In the genomic region with DNA sequence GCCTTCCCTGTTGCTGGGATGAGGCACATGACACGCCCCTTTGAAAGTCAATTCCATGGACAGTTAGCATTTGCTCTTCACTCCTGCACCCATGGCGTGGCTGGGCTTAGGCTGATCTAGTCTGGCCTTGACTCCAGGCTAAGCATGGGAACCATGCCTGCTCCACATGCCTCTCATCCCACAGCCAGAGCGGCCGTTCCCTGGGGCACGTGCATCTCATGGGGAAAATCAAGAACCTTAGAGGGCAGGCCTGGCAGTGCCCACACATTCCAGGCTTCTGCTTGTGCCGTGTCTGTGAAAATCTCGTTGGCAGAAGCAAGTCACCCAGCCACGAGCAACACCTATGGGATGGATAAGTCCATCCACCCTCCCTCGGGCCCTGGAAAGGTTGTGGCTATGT, we compare ENCODE assay signal across 3 cellular contexts.
DNase-seq lines count a peak whose midpoint lies in the region; ATAC-seq and TF ChIP-seq lines count a peak whose summit lies in the region.
"Not testable (repeated sequence)": the region's sequence is repeated elsewhere in the genome, so short reads cannot be mapped to it uniquely, and the experiment has no call there.

No MANE protein-coding gene starts in this region.

- POLR2A ChIA-PET in activated CD8-positive, alpha-beta T cell treated with anti-CD3 and anti-CD28 coated beads, Interleukin-2, amount 10 ng/mL, durations not matched to agents 7 days and 5 days (lab: Charles Lee); activated naive CD8-positive, alpha-beta T cell treated with anti-CD3 and anti-CD28 coated beads, Interleukin-2, amount 10 ng/mL, durations not matched to agents 7 days and 5 days (lab: Charles Lee): not testable (repeated sequence)

- H3K27ac Mint-ChIP-seq in activated CD8-positive, alpha-beta T cell treated with anti-CD3 and anti-CD28 coated beads, Interleukin-2, amount 10 ng/mL, durations not matched to agents 7 days and 5 days; activated naive CD8-positive, alpha-beta T cell treated with anti-CD3 and anti-CD28 coated beads, Interleukin-2, amount 10 ng/mL, durations not matched to agents 7 days and 5 days; endodermal cell: not testable (repeated sequence)

- H3K4me3 ChIP-seq in endodermal cell (ENCODE audit: low read length), result not testable (repeated sequence)

- ATAC-seq in activated CD8-positive, alpha-beta T cell treated with anti-CD3 and anti-CD28 coated beads, Interleukin-2, amount 10 ng/mL, durations not matched to agents 7 days and 5 days; activated naive CD8-positive, alpha-beta T cell treated with anti-CD3 and anti-CD28 coated beads, Interleukin-2, amount 10 ng/mL, durations not matched to agents 7 days and 5 days (ENCODE audit: low read depth): not testable (repeated sequence)

- peaks cover 21% of the 10 kb centered on the region for H3K36me3 Mint-ChIP-seq in activated CD8-positive, alpha-beta T cell treated with anti-CD3 and anti-CD28 coated beads, Interleukin-2, amount 10 ng/mL, durations not matched to agents 7 days and 5 days (ENCODE audit: low read depth)
- not testable (repeated sequence) for H3K36me3 Mint-ChIP-seq in activated naive CD8-positive, alpha-beta T cell treated with anti-CD3 and anti-CD28 coated beads, Interleukin-2, amount 10 ng/mL, durations not matched to agents 7 days and 5 days
- H3K36me3 Mint-ChIP-seq in endodermal cell (ENCODE audit: low read depth), result peaks cover 21% of the 10 kb centered on the region

- not testable (repeated sequence) for H3K9me3 ChIP-seq in endodermal cell (ENCODE audit: control insufficient read depth, low read length)

- not testable (repeated sequence) for H3K9me3 Mint-ChIP-seq in activated CD8-positive, alpha-beta T cell treated with anti-CD3 and anti-CD28 coated beads, Interleukin-2, amount 10 ng/mL, durations not matched to agents 7 days and 5 days (ENCODE audit: insufficient read depth); activated naive CD8-positive, alpha-beta T cell treated with anti-CD3 and anti-CD28 coated beads, Interleukin-2, amount 10 ng/mL, durations not matched to agents 7 days and 5 days
- H3K9me3 Mint-ChIP-seq in endodermal cell, result peaks cover 19% of the 10 kb centered on the region

- not testable (repeated sequence) for H3K4me3 Mint-ChIP-seq in activated CD8-positive, alpha-beta T cell treated with anti-CD3 and anti-CD28 coated beads, Interleukin-2, amount 10 ng/mL, durations not matched to agents 7 days and 5 days; activated naive CD8-positive, alpha-beta T cell treated with anti-CD3 and anti-CD28 coated beads, Interleukin-2, amount 10 ng/mL, durations not matched to agents 7 days and 5 days; endodermal cell

- H3K27ac ChIP-seq in endodermal cell (ENCODE audit: low read depth, low read length), result not testable (repeated sequence)

- TF ChIP-seq CTCF in endodermal cell (conservative IDR thresholded peaks at IDR 0.05), result not testable (repeated sequence)

- H3K27me3 Mint-ChIP-seq in activated CD8-positive, alpha-beta T cell treated with anti-CD3 and anti-CD28 coated beads, Interleukin-2, amount 10 ng/mL, durations not matched to agents 7 days and 5 days (ENCODE audit: low read depth); activated naive CD8-positive, alpha-beta T cell treated with anti-CD3 and anti-CD28 coated beads, Interleukin-2, amount 10 ng/mL, durations not matched to agents 7 days and 5 days; endodermal cell (ENCODE audit: insufficient read depth): not testable (repeated sequence)

- peaks cover 13% of the 10 kb centered on the region for H3K4me1 Mint-ChIP-seq in activated CD8-positive, alpha-beta T cell treated with anti-CD3 and anti-CD28 coated beads, Interleukin-2, amount 10 ng/mL, durations not matched to agents 7 days and 5 days (ENCODE audit: low read depth)
- H3K4me1 Mint-ChIP-seq in activated naive CD8-positive, alpha-beta T cell treated with anti-CD3 and anti-CD28 coated beads, Interleukin-2, amount 10 ng/mL, durations not matched to agents 7 days and 5 days; endodermal cell: not testable (repeated sequence)

- not testable (repeated sequence) for H3K36me3 ChIP-seq in endodermal cell (ENCODE audit: control insufficient read depth, insufficient read depth, low read length)

- CTCF ChIA-PET in activated CD8-positive, alpha-beta T cell treated with anti-CD3 and anti-CD28 coated beads, Interleukin-2, amount 10 ng/mL, durations not matched to agents 7 days and 5 days (lab: Charles Lee), result not testable (repeated sequence)

- not testable (repeated sequence) for H3K9ac ChIP-seq in endodermal cell (ENCODE audit: extremely low read depth, low read length, poor library complexity, severe bottlenecking)

- WGBS in endodermal cell (ENCODE audit: insufficient coverage in 1 of 2, insufficient read length in 1 of 2), 2 experiments, result 95% methylated on average over 8 of the region's 9 CpGs; no CpG with 5 or more reads in 1 of the 2 experiments

- not testable (repeated sequence) for H3K4me1 ChIP-seq in endodermal cell (ENCODE audit: control insufficient read depth, insufficient read depth, low read length)

- peak; percentile 9 for DNase-seq in activated CD8-positive, alpha-beta T cell treated with anti-CD3 and anti-CD28 coated beads, Interleukin-2, amount 10 ng/mL, durations not matched to agents 7 days and 5 days
- DNase-seq in activated naive CD8-positive, alpha-beta T cell treated with anti-CD3 and anti-CD28 coated beads, Interleukin-2, amount 10 ng/mL, durations not matched to agents 7 days and 5 days, result peak; percentile 17
- peak; percentile 23 for DNase-seq in endodermal cell

- H3K27me3 ChIP-seq in endodermal cell (ENCODE audit: control insufficient read depth, insufficient read depth, low read length, poor library complexity, severe bottlenecking), result not testable (repeated sequence)
